In genomic region chr9:134373269-134373668, GRCh38 we compare ENCODE assay signal across 11 cellular contexts. TPM values are rescaled to one million over a fixed set of nuclear protein-coding genes. Genes with fewer than 3 reads are reported as not detected.
DNase-seq lines count a peak whose midpoint lies in the region; ATAC-seq and TF ChIP-seq lines count a peak whose summit lies in the region.
"Had no signal": no experiment of that assay in that cellular context is flagged by ENCODE, and none has a peak within 500 bp of the region (broad histone marks: within the 10 kb centered on the region; RNA-seq: fewer than 3 reads in every experiment).

No MANE protein-coding gene starts in this region.

- no peaks in the 10 kb centered on the region for H3K9me3 Mint-ChIP-seq in immature natural killer cell
- no peaks in the 10 kb centered on the region for H3K9me3 Mint-ChIP-seq in stimulated activated memory B cell treated with anti-CD40 and anti-IgM and Interleukin-4, amounts not matched to agents 10 μg/mL and 1 μg/mL and 100 μg/mL, for 72 hours
- H3K9me3 Mint-ChIP-seq: natural killer cell treated with Interleukin-12 subunit alpha and Interleukin-12 subunit beta and Interleukin-15 and Interleukin-18, amount 100 ng/mL, for 72 hours had no signal

- H3K4me3 ChIP-seq in GM12865 (ENCODE audit: low read depth, low read length) (no peak overlapping the region), SK-N-MC (no peak overlapping the region), spleen (peak overlapping the region in 4 of 8 donors; percentile 1 to 62 (median 16))
- H3K4me3 ChIP-seq: smooth muscle cell had no signal

- H3K27me3 Mint-ChIP-seq in immature natural killer cell (ENCODE audit: low read depth in 3 of 3), result peaks cover 0 to 10% (median 7%) of the 10 kb centered on the region in 3 donors
- no peaks in the 10 kb centered on the region for H3K27me3 Mint-ChIP-seq in stimulated activated memory B cell treated with anti-CD40 and anti-IgM and Interleukin-4, amounts not matched to agents 10 μg/mL and 1 μg/mL and 100 μg/mL, for 72 hours

- peaks cover 9 to 34% of the 10 kb centered on the region in 2 donors for H3K4me1 Mint-ChIP-seq in immature natural killer cell
- H3K4me1 Mint-ChIP-seq in stimulated activated memory B cell treated with anti-CD40 and anti-IgM and Interleukin-4, amounts not matched to agents 10 μg/mL and 1 μg/mL and 100 μg/mL, for 72 hours, result peaks cover 31% of the 10 kb centered on the region

- H3K27me3 ChIP-seq in spleen (replicated peaks in 1 of 7), result no peaks in the 10 kb centered on the region

- H3K36me3 ChIP-seq in SK-N-MC (ENCODE audit: insufficient read depth, low read length) (no peaks in the 10 kb centered on the region), spleen (peaks cover 0 to 5% (median 0%) of the 10 kb centered on the region in 6 donors)

- no peaks in the 10 kb centered on the region for H3K36me3 Mint-ChIP-seq in immature natural killer cell
- H3K36me3 Mint-ChIP-seq in stimulated activated memory B cell treated with anti-CD40 and anti-IgM and Interleukin-4, amounts not matched to agents 10 μg/mL and 1 μg/mL and 100 μg/mL, for 72 hours, result no peaks in the 10 kb centered on the region
- H3K36me3 Mint-ChIP-seq: natural killer cell treated with Interleukin-12 subunit alpha and Interleukin-12 subunit beta and Interleukin-15 and Interleukin-18, amount 100 ng/mL, for 72 hours had no signal

- H3K4me1 ChIP-seq in spleen, result peaks cover 35 to 95% (median 82%) of the 10 kb centered on the region in 6 donors

- DNase-seq in GM12865 (ENCODE audit: low read depth), result peak; percentile 16
- no peak for DNase-seq in SK-N-MC (ENCODE audit: low read depth, low spot score)
- DNase-seq in immature natural killer cell, result peak; percentile 45 to 60 (median 47)
- DNase-seq in spleen, result no peak
- no peak for DNase-seq in GM13976 (ENCODE audit: low spot score)
- DNase-seq in NCI-H345 treated with DMSO at 0.1 percent for 48 hours (lab: John Stamatoyannopoulos, UW; ENCODE audit: unreplicated experiment), result no peak
- no peak for DNase-seq in dermis blood vessel endothelial cell
- DNase-seq: activated T-cell treated with anti-CD3 and anti-CD28 coated beads for 4 hours had no signal

- H3K27ac Mint-ChIP-seq in immature natural killer cell, result peak overlapping the region in 4 of 6 donors; percentile 3 to 85 (median 76)
- no peak overlapping the region for H3K27ac Mint-ChIP-seq in stimulated activated memory B cell treated with anti-CD40 and anti-IgM and Interleukin-4, amounts not matched to agents 10 μg/mL and 1 μg/mL and 100 μg/mL, for 72 hours
- H3K27ac Mint-ChIP-seq: natural killer cell treated with Interleukin-12 subunit alpha and Interleukin-12 subunit beta and Interleukin-15 and Interleukin-18, amount 100 ng/mL, for 72 hours had no signal

- H3K9me3 ChIP-seq in SK-N-MC (ENCODE audit: low read depth, low read length), result no peaks in the 10 kb centered on the region
- H3K9me3 ChIP-seq in spleen, result no peaks in the 10 kb centered on the region

- in situ Hi-C loops in GM13976 (cut with MboI; ENCODE audit: low sequenced_read_pairs, unreplicated experiment), result no loop called here

- H3K27ac ChIP-seq in SK-N-MC (0 out of 2 replicates have a peak overlapping the region, but pooled peaks have one; percentile 34), spleen (peak overlapping the region in 7 of 8 donors; percentile 80 to 98 (median 92))

- 33 to 77% (median 68%) methylated on average over 2 to 13 of the region's 13 CpGs for WGBS in spleen, 5 donors

- no peak for TF ChIP-seq POLR2A in spleen (IDR thresholded peaks at IDR 0.05)

- peak; percentile 8 for TF ChIP-seq CTCF in GM12865 (IDR thresholded peaks at IDR 0.05; ENCODE audit: insufficient read depth, low read depth, low read length, missing control alignments)
- no peak for TF ChIP-seq CTCF in spleen (IDR thresholded peaks at IDR 0.05 in 8 of 11, conservative IDR thresholded peaks at IDR 0.05 in 3 of 11)
- TF ChIP-seq CTCF in GM13976 (IDR thresholded peaks at IDR 0.05; ENCODE audit: borderline replicate concordance, control extremely low read depth, extremely low read depth, insufficient read depth, missing control alignments), result no peak

- intact Hi-C loops in spleen (cut with DNase I; ENCODE audit: low total_unique reads), result no loop called here

- peak overlapping the region in 2 of 5 donors; percentile 21 to 25 for H3K4me3 Mint-ChIP-seq in immature natural killer cell
- H3K4me3 Mint-ChIP-seq in stimulated activated memory B cell treated with anti-CD40 and anti-IgM and Interleukin-4, amounts not matched to agents 10 μg/mL and 1 μg/mL and 100 μg/mL, for 72 hours, result no peak overlapping the region
- H3K4me3 Mint-ChIP-seq: natural killer cell treated with Interleukin-12 subunit alpha and Interleukin-12 subunit beta and Interleukin-15 and Interleukin-18, amount 100 ng/mL, for 72 hours had no signal

- ATAC-seq in stimulated activated memory B cell treated with anti-CD40 and anti-IgM and Interleukin-4, amounts not matched to agents 10 μg/mL and 1 μg/mL and 100 μg/mL, for 72 hours, result no peak

- no peak overlapping the region for H3K9ac ChIP-seq in SK-N-MC (ENCODE audit: insufficient read length)

RNA-seq across cellular contexts. Expression of gene RXRA, which starts 47.0 kb away (rescaled TPM):
- polyA plus RNA-seq in immature natural killer cell (1 to 10 TPM; 1.0 to 4.4 (median 1.9) TPM), spleen (10 to 100 TPM; 10.9 to 40.4 (median 11.9) TPM)
- total RNA-seq in spleen (100 to 1,000 TPM in 2 of 7 donors, 10 to 100 TPM in 5; 67.7 to 116 (median 95.6) TPM), dermis blood vessel endothelial cell (23.3 and 31.7 TPM in 2 replicates)

Comparison
In these comparisons a context has a peak if more than half of its experiments do, and no peak if none do; other contexts are left out.
1. DNase-seq: peak in GM12865 (single experiment) and immature natural killer cell (3 of 3); none in SK-N-MC (single experiment), spleen (single experiment), GM13976 (single experiment), NCI-H345 treated with DMSO at 0.1 percent for 48 hours (single experiment) and dermis blood vessel endothelial cell (single experiment).